In genomic region chr12:8817856-8818255, GRCh38 we compare ENCODE assay signal across 16 cellular contexts. TPM values are rescaled to one million over a fixed set of nuclear protein-coding genes. Genes with fewer than 3 reads are reported as not detected.
DNase-seq lines count a peak whose midpoint lies in the region; ATAC-seq and TF ChIP-seq lines count a peak whose summit lies in the region.
"Had no signal": no experiment of that assay in that cellular context is flagged by ENCODE, and none has a peak within 500 bp of the region (broad histone marks: within the 10 kb centered on the region; RNA-seq: fewer than 3 reads in every experiment).

No MANE protein-coding gene starts in this region.

- peak overlapping the region; percentile 9 for H3K4me3 Mint-ChIP-seq in type B pancreatic cell
- H3K4me3 Mint-ChIP-seq: CD8-positive, alpha-beta T cell had no signal

- WGBS in right cardiac atrium = 100% methylated on average over 1 of the region's 1 CpG

- H3K4me1 ChIP-seq in right cardiac atrium (ENCODE audit: control insufficient read depth, insufficient read depth, low read length) = no peaks in the 10 kb centered on the region

- H3K27ac ChIP-seq in right cardiac atrium (ENCODE audit: low read length) = no peak overlapping the region

- no peaks in the 10 kb centered on the region for H3K4me1 Mint-ChIP-seq in type B pancreatic cell (ENCODE audit: unreplicated experiment)

- DNase-seq in GM04503 (ENCODE audit: low read depth) (peak; percentile 20), dedifferentiated amniotic fluid mesenchymal stem cell (ENCODE audit: extremely low spot score) (peak; percentile 52), fibroblast of the aortic adventitia (ENCODE audit: low read depth) (peak; percentile 35), type B pancreatic cell (ENCODE audit: extremely low spot score, unreplicated experiment) (no peak), right cardiac atrium (no peak), KG1 (lab: John Stamatoyannopoulos, UW) (no peak)
- DNase-seq: CD8-positive, alpha-beta T cell; DMS79 treated with DMSO at 0.1 percent for 48 hours; GDM1; MM.1S; NCI-H1105; NCI-H1694 treated with DMSO at 0.1 percent for 48 hours; NCI-H748 treated with DMSO at 0.1 percent for 48 hours; PC-3 had no signal

- no peaks in the 10 kb centered on the region for H3K9me3 ChIP-seq in right cardiac atrium (ENCODE audit: control insufficient read depth, low read length)

- no peaks in the 10 kb centered on the region for H3K27me3 ChIP-seq in right cardiac atrium (ENCODE audit: control insufficient read depth, insufficient read depth)

- H3K27ac Mint-ChIP-seq in type B pancreatic cell = peak overlapping the region; percentile 71
- H3K27ac Mint-ChIP-seq: CD8-positive, alpha-beta T cell had no signal

- intact Hi-C loops in right cardiac atrium (cut with DNase I) = loop anchor here in 1 of 4 donors (5.0 kb wide), 1 partner anchor 131 kb away; no protein-coding TSS in a partner anchor

- peaks cover 7% of the 10 kb centered on the region for H3K9me3 Mint-ChIP-seq in type B pancreatic cell
- H3K9me3 Mint-ChIP-seq: CD8-positive, alpha-beta T cell had no signal

- ATAC-seq in right cardiac atrium (no peak), HG02981 (IDR thresholded peaks at IDR 0.05; ENCODE audit: unreplicated experiment) (no peak)
- ATAC-seq: CD8-positive, alpha-beta T cell; PC-3 had no signal

- TF ChIP-seq CTCF in fibroblast of the aortic adventitia (IDR thresholded peaks at IDR 0.05; ENCODE audit: insufficient read depth, low read length) (no peak), type B pancreatic cell (conservative IDR thresholded peaks at IDR 0.05) (no peak)

- H3K4me3 ChIP-seq in fibroblast of the aortic adventitia (ENCODE audit: low read depth, low read length) (no peak overlapping the region), right cardiac atrium (ENCODE audit: low read length) (no peak overlapping the region)

- peaks cover 5% of the 10 kb centered on the region for H3K36me3 Mint-ChIP-seq in type B pancreatic cell
- H3K36me3 Mint-ChIP-seq: CD8-positive, alpha-beta T cell had no signal

- no peaks in the 10 kb centered on the region for H3K27me3 Mint-ChIP-seq in type B pancreatic cell

RNA-seq across cellular contexts. Expression of gene A2ML1, which starts 4.6 kb away (rescaled TPM):
- under 0.01 TPM in 1 of 2 replicates, not detected in the other for total RNA-seq in fibroblast of the aortic adventitia (ENCODE audit: low replicate concordance)
- total RNA-seq in type B pancreatic cell (ENCODE audit: low replicate concordance) = 3.8 and 26.0 TPM in 2 replicates
- total RNA-seq in right cardiac atrium = 1 to 10 TPM in 1 of 4 donors, under 1 TPM in 3; 0.25 to 1.1 (median 0.81) TPM
- 0.38 TPM for polyA plus RNA-seq in right cardiac atrium
- total RNA-seq: CD8-positive, alpha-beta T cell had no signal
- polyA plus RNA-seq: BJ had no signal

Comparison
In these comparisons a context has a peak if more than half of its experiments do, and no peak if none do; other contexts are left out.
1. DNase-seq: peak in GM04503 (single experiment), dedifferentiated amniotic fluid mesenchymal stem cell (single experiment) and fibroblast of the aortic adventitia (single experiment); none in type B pancreatic cell (single experiment), right cardiac atrium (0 of 3) and KG1 (single experiment).